ENCODE assay signal across 18 cellular contexts in genomic region chr15:41690636-41691035, GRCh38. TPM values are rescaled to one million over a fixed set of nuclear protein-coding genes. Genes with fewer than 3 reads are reported as not detected.
DNase-seq lines count a peak whose midpoint lies in the region; ATAC-seq, FAIRE-seq and TF ChIP-seq lines count a peak whose summit lies in the region.
"Had no signal": no experiment of that assay in that cellular context is flagged by ENCODE, and none has a peak within 500 bp of the region (broad histone marks: within the 10 kb centered on the region; RNA-seq: fewer than 3 reads in every experiment).

No MANE protein-coding gene starts in this region.

- TF ChIP-seq CTCF in OCI-LY7 (conservative IDR thresholded peaks at IDR 0.05; ENCODE audit: low read length) (no peak), K562 (IDR thresholded peaks at IDR 0.05 in 2 of 3, conservative IDR thresholded peaks at IDR 0.05 in 1 of 3; ENCODE audit: insufficient read depth in 2 of 3, low read depth in 1 of 3, low read length in 3 of 3) (no peak)

- peaks cover 79% of the 10 kb centered on the region for H3K4me1 Mint-ChIP-seq in activated naive CD4-positive, alpha-beta T cell treated with anti-CD3 and anti-CD28 coated beads, Interleukin-2, amount 50 U/mL, for 24 hours

- H3K27ac ChIP-seq in OCI-LY7 (ENCODE audit: low read depth, low read length, poor library complexity, severe bottlenecking) (no peak overlapping the region), K562 (ENCODE audit: extremely low read depth, low read depth, low read length) (peak overlapping the region; percentile 11; the same call in 2 of the 3 replicates)
- H3K27ac ChIP-seq: body of pancreas, epithelial cell of prostate, gastrocnemius medialis, suprapubic skin had no signal

- H3K27ac Mint-ChIP-seq in activated naive CD4-positive, alpha-beta T cell treated with anti-CD3 and anti-CD28 coated beads, Interleukin-2, amount 50 U/mL, for 24 hours = peak overlapping the region; percentile 89
- H3K27ac Mint-ChIP-seq: H9 had no signal

- peak; percentile 84 for ATAC-seq in K562
- ATAC-seq in stimulated activated naive CD8-positive, alpha-beta T cell treated with anti-CD3 and anti-CD28 coated beads, Interleukin-15, Interleukin-2, amounts not matched to agents 100 U/mL and 50 U/mL, for 24 hours = peak; percentile 82
- ATAC-seq in HG02973 (IDR thresholded peaks at IDR 0.05; ENCODE audit: unreplicated experiment) = no peak
- ATAC-seq: body of pancreas, gastrocnemius medialis had no signal

- 0% methylated on average over 1 of the region's 1 CpG for WGBS in K562 (ENCODE audit: insufficient coverage, low coverage, missing lambda C conversion rate)

- no peaks in the 10 kb centered on the region for H3K27me3 Mint-ChIP-seq in activated naive CD4-positive, alpha-beta T cell treated with anti-CD3 and anti-CD28 coated beads, Interleukin-2, amount 50 U/mL, for 24 hours

- no peak overlapping the region for H3K4me3 ChIP-seq in OCI-LY7 (ENCODE audit: low read depth, low read length, poor library complexity, severe bottlenecking)
- H3K4me3 ChIP-seq in K562 = no peak overlapping the region
- H3K4me3 ChIP-seq: body of pancreas, gastrocnemius medialis, suprapubic skin had no signal

- TF ChIP-seq EP300 in K562 (IDR thresholded peaks at IDR 0.05; ENCODE audit: low read length) = no peak

- no TSS peak for BruUV-seq in OCI-LY7 (replicated peaks; lab: Mats Ljungman, UMichigan)
- BruUV-seq in K562 (replicated peaks; lab: Mats Ljungman, UMichigan) = no TSS peak

- no peak for DNase-seq in activated naive CD4-positive, alpha-beta T cell (lab: John Stamatoyannopoulos, UW)
- DNase-seq in OCI-LY7 (ENCODE audit: low spot score) (no peak), K562 (ENCODE audit: extremely low read depth in 1 of 4, low spot score in 3 of 4) (peak in 1 of 4 experiments; percentile 63), NCI-H2107 treated with DMSO at 0.1 percent for 48 hours (lab: John Stamatoyannopoulos, UW; ENCODE audit: unreplicated experiment) (no peak), NCI-H446 (lab: John Stamatoyannopoulos, UW) (no peak)
- DNase-seq in stimulated activated naive CD8-positive, alpha-beta T cell treated with anti-CD3 and anti-CD28 coated beads, Interleukin-15, Interleukin-2, amounts not matched to agents 100 U/mL and 50 U/mL, for 24 hours = no peak
- DNase-seq: activated CD4-positive, CD25-positive, alpha-beta regulatory T cell; activated effector memory CD4-positive, alpha-beta T cell treated with Interleukin-2 at 50 U/mL for 16 hours; body of pancreas; gastrocnemius medialis; H9; NCI-H1694; SIG-M5 had no signal

- no peaks in the 10 kb centered on the region for H3K27me3 ChIP-seq in K562 (ENCODE audit: control insufficient read depth in 2 of 2, insufficient read depth in 2 of 2, low read length in 2 of 2)
- H3K27me3 ChIP-seq: body of pancreas, gastrocnemius medialis, suprapubic skin had no signal

- intact Hi-C loops in OCI-LY7 (cut with micrococcal nuclease; ENCODE audit: unreplicated experiment) (no loop called here), K562 (cut with micrococcal nuclease) (loop anchor here (10.0 kb wide), 1 partner anchor 214 kb away; no protein-coding TSS in a partner anchor)

- in situ Hi-C loops in K562 (cut with MboI) = no loop called here

- H3K9ac ChIP-seq in K562 (ENCODE audit: insufficient read depth in 1 of 2, low read depth in 2 of 2, low read length in 2 of 2) = no peak overlapping the region

- peak; percentile 82 for FAIRE-seq in K562 (lab: Jason Lieb, UNC)
- FAIRE-seq: G401.6 had no signal

- peaks cover 2% of the 10 kb centered on the region for H3K36me3 Mint-ChIP-seq in activated naive CD4-positive, alpha-beta T cell treated with anti-CD3 and anti-CD28 coated beads, Interleukin-2, amount 50 U/mL, for 24 hours

- H3K36me3 ChIP-seq in OCI-LY7 (ENCODE audit: insufficient read depth, low read length) = no peaks in the 10 kb centered on the region; the same call in 1 of the 2 replicates
- H3K36me3 ChIP-seq in K562 (ENCODE audit: control insufficient read depth, insufficient read depth, low read length) = peaks cover under 1% of the 10 kb centered on the region; the same call in 1 of the 3 replicates
- H3K36me3 ChIP-seq: gastrocnemius medialis, suprapubic skin had no signal

- H3K79me2 ChIP-seq in OCI-LY7 (ENCODE audit: insufficient read depth, low read depth, low read length) = peaks cover 98% of the 10 kb centered on the region
- H3K79me2 ChIP-seq in K562 (ENCODE audit: control insufficient read depth, insufficient read depth, low read length) = peaks cover 95% of the 10 kb centered on the region

- no peak for TF ChIP-seq POLR2A in K562 (conservative IDR thresholded peaks at IDR 0.05)

- no peak overlapping the region for H3K4me3 Mint-ChIP-seq in activated naive CD4-positive, alpha-beta T cell treated with anti-CD3 and anti-CD28 coated beads, Interleukin-2, amount 50 U/mL, for 24 hours
- H3K4me3 Mint-ChIP-seq: H9 had no signal

- H3K9me2 ChIP-seq in OCI-LY7 (ENCODE audit: insufficient read depth, low read length) = no peaks in the 10 kb centered on the region

- H3K9me3 ChIP-seq in OCI-LY7 (ENCODE audit: low read length) = no peaks in the 10 kb centered on the region
- H3K9me3 ChIP-seq in K562 (replicated peaks; ENCODE audit: control insufficient read depth, insufficient read depth, low read depth, low read length) = no peaks in the 10 kb centered on the region
- H3K9me3 ChIP-seq: body of pancreas, gastrocnemius medialis, suprapubic skin had no signal

- H3K4me2 ChIP-seq in OCI-LY7 (ENCODE audit: low read length) (0 out of 2 replicates have a peak overlapping the region, but pooled peaks have one; percentile 17), K562 (ENCODE audit: insufficient read depth, low read length) (0 out of 2 replicates have a peak overlapping the region, but pooled peaks have one; percentile 17)

- H3K9me1 ChIP-seq in K562 (ENCODE audit: control insufficient read depth, insufficient read depth, low read length) = peaks cover 3% of the 10 kb centered on the region

- no peak for TF ChIP-seq RAD21 in K562 (CRISPR knock-in tag; conservative IDR thresholded peaks at IDR 0.05 in 1 of 2, IDR thresholded peaks at IDR 0.05 in 1 of 2)

- CTCF ChIA-PET in OCI-LY7 (lab: Charles Lee; ENCODE audit: unreplicated experiment) (no interaction called here), K562 (lab: Yijun Ruan, JAX; ENCODE audit: low intra/inter-chr PET ratio) (no interaction called here)

- peaks cover 43% of the 10 kb centered on the region for H3K4me1 ChIP-seq in OCI-LY7 (ENCODE audit: insufficient read depth, low read length, poor library complexity, severe bottlenecking)
- peaks cover 4 to 24% of the 10 kb centered on the region in 2 experiments; a peak in 3 of 5 replicates for H3K4me1 ChIP-seq in K562 (replicated peaks in 1 of 2; ENCODE audit: control insufficient read depth in 2 of 2, insufficient read depth in 2 of 2, low read length in 2 of 2)

- no peaks in the 10 kb centered on the region for H3K9me3 Mint-ChIP-seq in activated naive CD4-positive, alpha-beta T cell treated with anti-CD3 and anti-CD28 coated beads, Interleukin-2, amount 50 U/mL, for 24 hours
- H3K9me3 Mint-ChIP-seq: H9 had no signal

- POLR2A ChIA-PET in OCI-LY7 (lab: Charles Lee) = interaction anchor here (0.5 to 0.6 kb wide), 3 partner anchors 34 to 531 kb away, joined by 3 read pairs; no protein-coding TSS in a partner anchor
- POLR2A ChIA-PET in K562 (lab: Yijun Ruan, JAX) = interaction anchor here (1.2 kb wide), 1 partner anchor 33 kb away, joined by 3 read pairs; no protein-coding TSS in a partner anchor

- H2AFZ ChIP-seq in OCI-LY7 (ENCODE audit: low read length) (no peak overlapping the region), K562 (ENCODE audit: low read depth, low read length) (no peak overlapping the region)

- H4K20me1 ChIP-seq in OCI-LY7 (ENCODE audit: insufficient read depth, low read length) = peaks cover 13% of the 10 kb centered on the region; the same call in 1 of the 2 replicates
- H4K20me1 ChIP-seq in K562 (replicated peaks; ENCODE audit: control insufficient read depth, insufficient read depth, low read length) = peaks cover 6% of the 10 kb centered on the region; the same call in 1 of the 2 replicates

TF ChIP-seq in K562, 482 proteins besides CTCF, POLR2A, EP300 and RAD21 (continues in another document):
- TF ChIP-seq GATAD2A (IDR thresholded peaks at IDR 0.05) (no peak), FIP1L1 (IDR thresholded peaks at IDR 0.05; ENCODE audit: low read depth, low read length, poor library complexity, severe bottlenecking) (no peak), FOXK2 (conservative IDR thresholded peaks at IDR 0.05 in 1 of 2, IDR thresholded peaks at IDR 0.05 in 1 of 2; ENCODE audit: low read depth in 2 of 2) (no peak), SMARCC2 (IDR thresholded peaks at IDR 0.05; ENCODE audit: low read depth) (no peak), MAX (CRISPR knock-in tag; IDR thresholded peaks at IDR 0.05) (no peak), PTBP1 (IDR thresholded peaks at IDR 0.05; ENCODE audit: low read depth, low read length) (no peak), ZNF3 (CRISPR knock-in tag; IDR thresholded peaks at IDR 0.05) (no peak), ZNF778 (CRISPR knock-in tag; IDR thresholded peaks at IDR 0.05) (no peak), ZSCAN29 (IDR thresholded peaks at IDR 0.05) (no peak)

RNA-seq across cellular contexts. Expression of gene MGA, which starts 30.4 kb away (rescaled TPM):
- total RNA-seq in OCI-LY7 (2014; rRNA removed; shearing (Covaris generic)) = 48.8 and 60.1 TPM in 2 replicates
- total RNA-seq in OCI-LY7 (2022) (59.1 and 59.2 TPM in 2 replicates), K562 (2014; rRNA removed) (23.0 and 23.9 TPM in 2 replicates), K562 (2014; rRNA removed; fragmentation: Illumina TruSeq; extraction: Trizol) (56.1 and 59.4 TPM in 2 replicates), K562 (2015; rRNA removed; fragmentation: Illumina TruSeq; extraction: Trizol) (44.8 and 47.5 TPM in 2 replicates), K562 (2021) (43.3 and 45.3 TPM in 2 replicates)
- total RNA-seq in K562 (2011; cell fraction: chromatin; rRNA removed; ENCODE audit: low replicate concordance) = 68.6 and 206 TPM in 2 replicates
- 29.5 and 38.4 TPM in 2 replicates for total RNA-seq in K562 (2011; cell fraction: nucleolus; rRNA removed)
- 68.1 and 97.3 TPM in 2 replicates for total RNA-seq in K562 (2011; cell fraction: nucleoplasm; rRNA removed)
- polyA plus RNA-seq in K562 (2011; rRNA removed) (15.1 and 18.2 TPM in 2 replicates), K562 (2014; fragmentation: Illumina TruSeq; extraction: Trizol) (15.4 and 21.1 TPM in 2 replicates), K562 (2014; fragmentation: Nextera tagmentation; extraction: Ambion mirVana) (1 to 10 TPM; 4.7 to 4.8 TPM), K562 (2014; rRNA removed) (8.9 and 9.7 TPM in 2 replicates)
- 7.3 and 9.3 TPM in 2 replicates for polyA plus RNA-seq in K562 (2011; cell fraction: cytosol; rRNA removed)
- polyA plus RNA-seq in K562 (2011; cell fraction: nucleus; rRNA removed) = 18.7 and 21.6 TPM in 2 replicates
- 10.1 and 11.9 TPM in 2 replicates for polyA plus RNA-seq in K562 (2012)
- polyA minus RNA-seq in K562 (2011; rRNA and poly(A)+ RNA removed) = 132 and 175 TPM in 2 replicates
- 41.2 and 42.2 TPM in 2 replicates for polyA minus RNA-seq in K562 (2011; cell fraction: cytosol; rRNA and poly(A)+ RNA removed)
- polyA minus RNA-seq in K562 (2011; cell fraction: nucleus; rRNA and poly(A)+ RNA removed) = 26.8 and 59.2 TPM in 2 replicates
